18 cellular contexts compared by ENCODE assay signal in genomic region chr10:94785211-94785610, GRCh38. TPM values are rescaled to one million over a fixed set of nuclear protein-coding genes. Genes with fewer than 3 reads are reported as not detected.
DNase-seq lines count a peak whose midpoint lies in the region; ATAC-seq, FAIRE-seq and TF ChIP-seq lines count a peak whose summit lies in the region.
"Had no signal": no experiment of that assay in that cellular context is flagged by ENCODE, and none has a peak within 500 bp of the region (broad histone marks: within the 10 kb centered on the region; RNA-seq: fewer than 3 reads in every experiment).

No MANE protein-coding gene starts in this region.

- WGBS in heart left ventricle, 4 donors: 48 to 65% (median 51%) methylated on average over 2 of the region's 2 CpGs

- no peak for ATAC-seq in heart left ventricle
- ATAC-seq: HCT116 had no signal

- H3K4me1 ChIP-seq in heart left ventricle: peaks cover 0 to 5% (median 0%) of the 10 kb centered on the region in 12 donors
- no peaks in the 10 kb centered on the region for H3K4me1 ChIP-seq in SJCRH30
- H3K4me1 ChIP-seq: BLaER1 had no signal

- DNase-seq in H54 (ENCODE audit: insufficient read length, low spot score) (no peak), M059J (ENCODE audit: low read depth) (peak; percentile 24), bronchial epithelial cell (ENCODE audit: low read depth) (peak; percentile 4), renal cortical epithelial cell (ENCODE audit: low read depth) (peak; percentile 12), heart left ventricle (no peak), NCI-H146 (lab: John Stamatoyannopoulos, UW) (no peak), SJCRH30 (no peak)
- DNase-seq: CD4-positive, alpha-beta memory T cell; DND-41; GOT3; NCI-H1092; NCI-H1436; NCI-H2029; NCI-H2227 treated with DMSO at 0.1 percent for 48 hours; NCI-H510A had no signal

- H3K4me3 ChIP-seq in bronchial epithelial cell (ENCODE audit: low read depth, low read length): no peak overlapping the region
- no peak overlapping the region for H3K4me3 ChIP-seq in heart left ventricle
- H3K4me3 ChIP-seq in SJCRH30: no peak overlapping the region
- H3K4me3 ChIP-seq: BLaER1 had no signal

- peak; percentile 41 for FAIRE-seq in H54 (lab: Jason Lieb, UNC)
- FAIRE-seq in bronchial epithelial cell (lab: Jason Lieb, UNC): no peak
- FAIRE-seq: GM12892 had no signal

- TF ChIP-seq POLR2A in H54 (IDR thresholded peaks at IDR 0.05; ENCODE audit: low read depth, low read length) (no peak), heart left ventricle (IDR thresholded peaks at IDR 0.05) (no peak)

- H3K27me3 ChIP-seq in bronchial epithelial cell (ENCODE audit: control insufficient read depth, insufficient read depth, low read length) (no peaks in the 10 kb centered on the region), heart left ventricle (no peaks in the 10 kb centered on the region), SJCRH30 (no peaks in the 10 kb centered on the region)
- H3K27me3 ChIP-seq: BLaER1 had no signal

- no peaks in the 10 kb centered on the region for H3K36me3 ChIP-seq in bronchial epithelial cell (ENCODE audit: control insufficient read depth, insufficient read depth, low read length)
- H3K36me3 ChIP-seq in heart left ventricle: no peaks in the 10 kb centered on the region
- H3K36me3 ChIP-seq in SJCRH30: no peaks in the 10 kb centered on the region
- H3K36me3 ChIP-seq: BLaER1 had no signal

- intact Hi-C loops in heart left ventricle (cut with DNase I): no loop called here

- H3K27ac ChIP-seq in heart left ventricle: no peak overlapping the region
- no peak overlapping the region for H3K27ac ChIP-seq in SJCRH30
- H3K27ac ChIP-seq: BLaER1 had no signal

- H3K9me3 ChIP-seq in heart left ventricle (peaks cover 0 to 10% (median 0%) of the 10 kb centered on the region in 12 donors), SJCRH30 (replicated peaks) (no peaks in the 10 kb centered on the region)
- H3K9me3 ChIP-seq: BLaER1 had no signal

- TF ChIP-seq CTCF in bronchial epithelial cell (IDR thresholded peaks at IDR 0.05; ENCODE audit: insufficient read depth, low read length, severe bottlenecking) (no peak), heart left ventricle (IDR thresholded peaks at IDR 0.05) (no peak)

RNA-seq across cellular contexts. Expression of gene CYP2C19, which starts 22.7 kb away (rescaled TPM):
- not detected in 2 replicates for total RNA-seq in M059J (2014; rRNA removed; shearing (Covaris generic))
- 0.26 and 1.2 TPM in 2 replicates for total RNA-seq in bronchial epithelial cell
- 0.05 TPM in 1 of 2 replicates, not detected in the other for total RNA-seq in renal cortical epithelial cell
- total RNA-seq in heart left ventricle: not detected
- polyA plus RNA-seq in heart left ventricle: not detected
- not detected in 2 replicates for total RNA-seq in SJCRH30 (2014; rRNA removed; shearing (Covaris generic))
- polyA plus RNA-seq: CD4-positive, alpha-beta memory T cell had no signal

Comparison
In these comparisons a context has a peak if more than half of its experiments do, and no peak if none do; other contexts are left out.
1. DNase-seq: peak in M059J (single experiment), bronchial epithelial cell (single experiment) and renal cortical epithelial cell (single experiment); none in H54 (single experiment), heart left ventricle (0 of 5), NCI-H146 (single experiment) and SJCRH30 (0 of 2).